Comparison of ENCODE assay signal across 1 cellular context in the genomic region with DNA sequence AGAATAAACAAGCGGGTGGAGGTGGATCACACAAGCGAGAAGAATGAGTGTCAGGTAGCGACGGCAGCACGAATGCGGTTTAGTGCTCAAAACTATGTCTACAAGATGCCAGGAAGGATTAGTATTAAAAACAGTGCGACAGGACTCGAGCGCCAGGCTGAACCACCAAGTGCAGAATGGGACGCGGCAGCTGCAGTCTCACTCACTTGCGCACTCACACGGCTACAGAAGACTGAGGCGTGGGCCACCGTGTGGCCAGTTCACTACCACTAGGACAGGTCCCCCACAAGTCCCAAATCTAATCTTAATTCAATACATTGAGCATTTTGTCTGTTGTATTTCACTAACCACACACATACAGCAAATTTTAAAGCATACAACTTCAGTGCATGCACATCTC.
TF ChIP-seq lines count a peak whose summit lies in the region.

No MANE protein-coding gene starts in this region.

TF ChIP-seq in K562, 482 proteins besides CTCF, POLR2A, EP300 and RAD21:
- TF ChIP-seq ZBTB33 (CRISPR knock-in tag; IDR thresholded peaks at IDR 0.05) (peak; percentile 44; the same call in 1 of the 2 replicates), SMAD3 (CRISPR knock-in tag; conservative IDR thresholded peaks at IDR 0.05) (no peak)
